Comparison of ENCODE assay signal across 1 cellular context in genomic region chr7:105651798-105652197, GRCh38.
TF ChIP-seq lines count a peak whose summit lies in the region.

No MANE protein-coding gene starts in this region.

TF ChIP-seq in H1, 55 proteins besides CTCF, POLR2A, EP300 and RAD21:
- TF ChIP-seq CHD1 (IDR thresholded peaks at IDR 0.05; ENCODE audit: low read depth, low read length) (no peak), ZNF274 (IDR thresholded peaks at IDR 0.05; ENCODE audit: borderline replicate concordance, extremely low read depth, low read length) (no peak), KDM1A (IDR thresholded peaks at IDR 0.05; ENCODE audit: borderline replicate concordance, low read length) (no peak), NANOG (IDR thresholded peaks at IDR 0.05; ENCODE audit: insufficient read depth, low read depth, low read length, poor library complexity, severe bottlenecking) (no peak), POLR2AphosphoS5 (IDR thresholded peaks at IDR 0.05; ENCODE audit: low read depth, low read length) (no peak), TAF1 (IDR thresholded peaks at IDR 0.05; ENCODE audit: low read depth, low read length) (no peak)
